Comparison of ENCODE assay signal across 22 cellular contexts in genomic region chr5:141852448-141852847, GRCh38. TPM values are rescaled to one million over a fixed set of nuclear protein-coding genes. Genes with fewer than 3 reads are reported as not detected.
"Had no signal": no experiment of that assay in that cellular context is flagged by ENCODE, and none has a peak within 500 bp of the region (broad histone marks: within the 10 kb centered on the region; RNA-seq: fewer than 3 reads in every experiment).

No MANE protein-coding gene starts in this region.

- H3K36me3 ChIP-seq: prostate gland, spleen had no signal

- H3K27me3 Mint-ChIP-seq: activated CD4-positive, alpha-beta memory T cell treated with anti-CD3 and anti-CD28 coated beads for 36 hours; activated CD4-positive, alpha-beta T cell treated with anti-CD3 and anti-CD28 coated beads for 36 hours had no signal

- H3K4me3 ChIP-seq: coronary artery, gastroesophageal sphincter, heart left ventricle, mucosa of descending colon, prostate gland, spleen, testis had no signal

- H3K27ac Mint-ChIP-seq: activated CD4-positive, alpha-beta memory T cell treated with anti-CD3 and anti-CD28 coated beads for 36 hours had no signal

- H3K4me3 Mint-ChIP-seq: activated CD4-positive, alpha-beta memory T cell treated with anti-CD3 and anti-CD28 coated beads for 36 hours; activated CD4-positive, alpha-beta T cell treated with anti-CD3 and anti-CD28 coated beads for 36 hours had no signal

- H3K9me3 ChIP-seq: gastroesophageal sphincter, heart left ventricle, mucosa of descending colon, prostate gland, spleen, testis had no signal

- FAIRE-seq: islet of Langerhans had no signal

- ATAC-seq: activated CD4-positive, alpha-beta T cell treated with anti-CD3 and anti-CD28 coated beads for 36 hours; gastroesophageal sphincter; heart left ventricle; left cardiac atrium; mucosa of descending colon had no signal

- H3K27ac ChIP-seq: coronary artery, epithelial cell of prostate, spleen, testis had no signal

- H3K4me1 ChIP-seq: prostate gland had no signal

- H3K27me3 ChIP-seq: gastroesophageal sphincter, heart left ventricle, spleen, testis had no signal

- H3K9me3 Mint-ChIP-seq: activated CD4-positive, alpha-beta memory T cell treated with anti-CD3 and anti-CD28 coated beads for 36 hours; activated naive CD8-positive, alpha-beta T cell treated with anti-CD3 and anti-CD28 coated beads, Interleukin-2, amount 10 ng/mL, durations not matched to agents 7 days and 5 days had no signal

- DNase-seq: activated CD4-positive, alpha-beta memory T cell treated with anti-CD3 and anti-CD28 coated beads for 36 hours; activated CD4-positive, alpha-beta T cell treated with anti-CD3 and anti-CD28 coated beads for 36 hours; activated naive CD4-positive, alpha-beta T cell treated with Interleukin-2 at 50 U/mL for 16 hours; activated naive CD8-positive, alpha-beta T cell treated with anti-CD3 and anti-CD28 coated beads, Interleukin-2, amount 10 ng/mL, durations not matched to agents 7 days and 5 days; activated T-cell treated with anti-CD3 and anti-CD28 coated beads, Interleukin-2, amount 50 U/mL, for 48 hours; amniotic stem cell; cerebellar nuclear complex; heart left ventricle; left cardiac atrium; mesendoderm; mucosa of descending colon; spleen; stimulated activated CD4-positive, alpha-beta T cell treated with anti-CD3 and anti-CD28 coated beads, Interleukin-4, amount 100 ng/mL, for 1 hour; stimulated activated naive CD4-positive, alpha-beta T cell; T-helper 1 cell; testis; trophoblast cell had no signal

- H3K36me3 Mint-ChIP-seq: activated CD4-positive, alpha-beta memory T cell treated with anti-CD3 and anti-CD28 coated beads for 36 hours; activated naive CD8-positive, alpha-beta T cell treated with anti-CD3 and anti-CD28 coated beads, Interleukin-2, amount 10 ng/mL, durations not matched to agents 7 days and 5 days had no signal

RNA-seq across cellular contexts. Expression of gene PCDH1, which starts 25.8 kb away (rescaled TPM):
- total RNA-seq: activated CD4-positive, alpha-beta memory T cell treated with anti-CD3 and anti-CD28 coated beads for 36 hours; activated CD4-positive, alpha-beta T cell treated with anti-CD3 and anti-CD28 coated beads for 36 hours; activated naive CD8-positive, alpha-beta T cell treated with anti-CD3 and anti-CD28 coated beads, Interleukin-2, amount 10 ng/mL, durations not matched to agents 7 days and 5 days had no signal
